1 cellular context compared by ENCODE assay signal in genomic region chr5:180318456-180319089, GRCh38.
TF ChIP-seq lines count a peak whose summit lies in the region.

No MANE protein-coding gene starts in this region.

TF ChIP-seq in H1, 55 proteins besides CTCF, POLR2A, EP300 and RAD21:
- TF ChIP-seq ASH2L (IDR thresholded peaks at IDR 0.05; ENCODE audit: low read length) (no peak), TAF1 (IDR thresholded peaks at IDR 0.05; ENCODE audit: low read depth, low read length) (no peak), EGR1 (IDR thresholded peaks at IDR 0.05; ENCODE audit: borderline replicate concordance, low read depth, low read length) (no peak), ATF3 (IDR thresholded peaks at IDR 0.05; ENCODE audit: insufficient read depth, low read depth, low read length) (no peak), TBP (IDR thresholded peaks at IDR 0.05; ENCODE audit: low read depth, low read length) (no peak), CBX5 (IDR thresholded peaks at IDR 0.05; ENCODE audit: low read depth, low read length) (no peak), SIN3A (conservative IDR thresholded peaks at IDR 0.05 in 1 of 2, IDR thresholded peaks at IDR 0.05 in 1 of 2; ENCODE audit: low read depth in 1 of 2, low read length in 2 of 2) (no peak), NRF1 (IDR thresholded peaks at IDR 0.05; ENCODE audit: low read depth, low read length) (no peak), NANOG (IDR thresholded peaks at IDR 0.05; ENCODE audit: insufficient read depth, low read depth, low read length, poor library complexity, severe bottlenecking) (no peak), ATF2 (IDR thresholded peaks at IDR 0.05; ENCODE audit: low read length) (no peak), SIX5 (IDR thresholded peaks at IDR 0.05; ENCODE audit: low read depth, low read length) (no peak), SP1 (IDR thresholded peaks at IDR 0.05; ENCODE audit: low read depth, low read length) (no peak), BRCA1 (IDR thresholded peaks at IDR 0.05; ENCODE audit: low read depth, low read length) (no peak), CBX8 (IDR thresholded peaks at IDR 0.05; ENCODE audit: borderline replicate concordance, low read depth, low read length) (no peak), MAFK (IDR thresholded peaks at IDR 0.05; ENCODE audit: low read depth, low read length) (no peak), YY1 (IDR thresholded peaks at IDR 0.05; ENCODE audit: low read depth, low read length) (no peak)
